ENCODE assay signal across 8 cellular contexts in genomic region chr11:116786966-116787365, GRCh38. TPM values are rescaled to one million over a fixed set of nuclear protein-coding genes. Genes with fewer than 3 reads are reported as not detected.
A peak's percentile ranks its signal among the peaks of the same experiment; 100 is the strongest.
DNase-seq lines count a peak whose midpoint lies in the region; ATAC-seq and TF ChIP-seq lines count a peak whose summit lies in the region.

No MANE protein-coding gene starts in this region.

- ATAC-seq in HG02642 (IDR thresholded peaks at IDR 0.05; ENCODE audit: poor library complexity, unreplicated experiment) (no peak), HG02763 (IDR thresholded peaks at IDR 0.05; ENCODE audit: unreplicated experiment) (no peak)

- H3K36me3 ChIP-seq in SK-N-MC (ENCODE audit: insufficient read depth, low read length), result peaks cover 50% of the 10 kb centered on the region
- H3K36me3 ChIP-seq in sigmoid colon, result peaks cover 18 to 47% (median 30%) of the 10 kb centered on the region in 4 donors

- H3K9ac ChIP-seq in SK-N-MC (ENCODE audit: insufficient read length), result peak overlapping the region; percentile 83

- WGBS in sigmoid colon, 2 donors, result 52 to 64% methylated on average over 5 of the region's 5 CpGs

- H3K9me3 ChIP-seq in SK-N-MC (ENCODE audit: low read depth, low read length), result no peaks in the 10 kb centered on the region
- H3K9me3 ChIP-seq in sigmoid colon, result no peaks in the 10 kb centered on the region

- intact Hi-C loops in sigmoid colon (cut with DNase I), result loop anchor here (5.0 kb wide), 1 partner anchor 440 kb away; no protein-coding TSS in a partner anchor

- H3K4me1 ChIP-seq in sigmoid colon, result peaks cover 0 to 29% (median 20%) of the 10 kb centered on the region in 4 donors

- TF ChIP-seq CTCF in GM12875 (IDR thresholded peaks at IDR 0.05; ENCODE audit: borderline replicate concordance, insufficient read depth, low read depth, low read length), result no peak
- TF ChIP-seq CTCF in fibroblast of the aortic adventitia (IDR thresholded peaks at IDR 0.05; ENCODE audit: insufficient read depth, low read length), result no peak
- no peak for TF ChIP-seq CTCF in sigmoid colon (IDR thresholded peaks at IDR 0.05)

- H3K4me3 ChIP-seq in GM12875 (ENCODE audit: low read depth, low read length), result peak overlapping the region; percentile 85
- H3K4me3 ChIP-seq in SK-N-MC, result peak overlapping the region; percentile 92
- peak overlapping the region; percentile 87 for H3K4me3 ChIP-seq in fibroblast of the aortic adventitia (ENCODE audit: low read depth, low read length)
- H3K4me3 ChIP-seq in sigmoid colon, result peak overlapping the region; percentile 86 to 97 (median 93)

- TF ChIP-seq POLR2A in sigmoid colon (IDR thresholded peaks at IDR 0.05), result no peak

- no peak for TF ChIP-seq EP300 in sigmoid colon (IDR thresholded peaks at IDR 0.05)

- H3K27ac ChIP-seq in SK-N-MC (no peak overlapping the region), sigmoid colon (peak overlapping the region in 2 of 4 donors; percentile 88 to 90)

- H3K27me3 ChIP-seq in sigmoid colon, result no peaks in the 10 kb centered on the region

- no peak for DNase-seq in SK-N-MC (ENCODE audit: low read depth, low spot score)
- no peak for DNase-seq in fibroblast of the aortic adventitia (ENCODE audit: low read depth)
- DNase-seq in sigmoid colon, result no peak
- no peak for DNase-seq in 8988T
- no peak for DNase-seq in NCI-H1092 treated with DMSO at 0.1 percent for 48 hours (lab: John Stamatoyannopoulos, UW)

RNA-seq across cellular contexts. Expression of gene ZPR1, which starts 0.9 kb away (rescaled TPM):
- total RNA-seq in fibroblast of the aortic adventitia (ENCODE audit: low replicate concordance) (25.5 and 37.1 TPM in 2 replicates), sigmoid colon (10 to 100 TPM; 14.7 to 28.6 (median 21.0) TPM)
- 10 to 100 TPM; 16.8 to 22.5 (median 17.3) TPM for polyA plus RNA-seq in sigmoid colon

RNA-seq across cellular contexts. Expression of gene APOA5, which starts 4.7 kb away (rescaled TPM):
- total RNA-seq in fibroblast of the aortic adventitia (ENCODE audit: low replicate concordance) (not detected in 2 replicates), sigmoid colon (not detected)
- polyA plus RNA-seq in sigmoid colon, result not detected

RNA-seq across cellular contexts. Expression of gene BUD13, which starts 14.2 kb away (rescaled TPM):
- total RNA-seq in fibroblast of the aortic adventitia (ENCODE audit: low replicate concordance), result 14.6 and 21.8 TPM in 2 replicates
- 10 to 100 TPM; 12.2 to 19.9 (median 18.5) TPM for total RNA-seq in sigmoid colon
- polyA plus RNA-seq in sigmoid colon, result 10 to 100 TPM; 13.8 to 16.8 (median 14.1) TPM

RNA-seq across cellular contexts. Expression of gene APOA4, which starts 36.1 kb away (rescaled TPM):
- not detected in 2 replicates for total RNA-seq in fibroblast of the aortic adventitia (ENCODE audit: low replicate concordance)
- not detected for total RNA-seq in sigmoid colon
- 1 to 10 TPM in 2 of 3 donors, under 1 TPM in 1; 0.04 to 5.3 (median 3.0) TPM for polyA plus RNA-seq in sigmoid colon

RNA-seq across cellular contexts. Expression of gene APOC3, which starts 42.7 kb away (rescaled TPM):
- total RNA-seq in fibroblast of the aortic adventitia (ENCODE audit: low replicate concordance), result not detected in 2 replicates
- total RNA-seq in sigmoid colon, result not detected
- polyA plus RNA-seq in sigmoid colon, result 1 to 10 TPM in 1 of 3 donors, under 1 TPM in 1, not detected in 1; 0.19 to 4.4 TPM
